1 cellular context compared by ENCODE assay signal in genomic region chr7:151083071-151083823, GRCh38.
TF ChIP-seq lines count a peak whose summit lies in the region.

TSS of gene TMUB1 (minus strand) at chr7:151083493. CDS start at chr7:151082563, 930 bp downstream.

TF ChIP-seq in HepG2, 621 proteins besides CTCF, POLR2A, EP300 and RAD21 (continued from another document and continues in another):
- no peak for TF ChIP-seq ZNF276 (CRISPR knock-in tag; IDR thresholded peaks at IDR 0.05; ENCODE audit: low read depth)
- TF ChIP-seq ARID4A (CRISPR knock-in tag; IDR thresholded peaks at IDR 0.05; ENCODE audit: borderline replicate concordance), result peak; percentile 81; the same call in 1 of the 2 replicates
- 0 out of 2 replicates have a peak, but pooled peaks have one; percentile 27 for TF ChIP-seq ARHGAP35 (CRISPR knock-in tag; IDR thresholded peaks at IDR 0.05; ENCODE audit: borderline replicate concordance)
- no peak for TF ChIP-seq ZNF747 (CRISPR knock-in tag; IDR thresholded peaks at IDR 0.05; ENCODE audit: borderline replicate concordance)
- TF ChIP-seq MEIS2 (CRISPR knock-in tag; IDR thresholded peaks at IDR 0.05), result 0 out of 2 replicates have a peak, but pooled peaks have one; percentile 56
- TF ChIP-seq NR2C2 (CRISPR knock-in tag; IDR thresholded peaks at IDR 0.05; ENCODE audit: borderline replicate concordance), result peak; percentile 85
- no peak for TF ChIP-seq ZNF503 (CRISPR knock-in tag; IDR thresholded peaks at IDR 0.05)
- TF ChIP-seq ZNF776 (CRISPR knock-in tag; IDR thresholded peaks at IDR 0.05), result 0 out of 2 replicates have a peak, but pooled peaks have one; percentile 48
- TF ChIP-seq ZNF296 (CRISPR knock-in tag; conservative IDR thresholded peaks at IDR 0.05), result no peak
- no peak for TF ChIP-seq ZNF446 (CRISPR knock-in tag; IDR thresholded peaks at IDR 0.05)
- TF ChIP-seq ZNF281 (CRISPR knock-in tag; IDR thresholded peaks at IDR 0.05; ENCODE audit: borderline replicate concordance), result 0 out of 2 replicates have a peak, but pooled peaks have one; percentile 43
- TF ChIP-seq ZNF350 (CRISPR knock-in tag; IDR thresholded peaks at IDR 0.05; ENCODE audit: borderline replicate concordance, low read depth), result 0 out of 2 replicates have a peak, but pooled peaks have one; percentile 22
- TF ChIP-seq FOXM1 (CRISPR knock-in tag; IDR thresholded peaks at IDR 0.05), result 0 out of 2 replicates have a peak, but pooled peaks have one; percentile 55
- TF ChIP-seq HNF1B (CRISPR knock-in tag; IDR thresholded peaks at IDR 0.05), result peak; percentile 64; the same call in 1 of the 2 replicates
- no peak for TF ChIP-seq SRF (IDR thresholded peaks at IDR 0.05; ENCODE audit: low read depth, low read length)
- peak; percentile 63; the same call in 1 of the 2 replicates for TF ChIP-seq ZNF232 (CRISPR knock-in tag; IDR thresholded peaks at IDR 0.05; ENCODE audit: borderline replicate concordance)
- TF ChIP-seq ZBTB25 (CRISPR knock-in tag; IDR thresholded peaks at IDR 0.05), result peak; percentile 59; the same call in 1 of the 2 replicates
- no peak for TF ChIP-seq SMAD9 (CRISPR knock-in tag; IDR thresholded peaks at IDR 0.05)
- peak; percentile 20; the same call in 1 of the 2 replicates for TF ChIP-seq ZNF770 (CRISPR knock-in tag; IDR thresholded peaks at IDR 0.05)
- TF ChIP-seq ZNF574 (CRISPR knock-in tag; IDR thresholded peaks at IDR 0.05), result peak; percentile 90
- no peak for TF ChIP-seq RELA (CRISPR knock-in tag; IDR thresholded peaks at IDR 0.05)
- peak; percentile 60 for TF ChIP-seq ZNF687 (CRISPR knock-in tag; IDR thresholded peaks at IDR 0.05)
- peak; percentile 8; the same call in 1 of the 2 replicates for TF ChIP-seq STAG1 (CRISPR knock-in tag; IDR thresholded peaks at IDR 0.05)
- no peak for TF ChIP-seq ZKSCAN1 (IDR thresholded peaks at IDR 0.05; ENCODE audit: low read length)
- no peak for TF ChIP-seq ZSCAN5A (CRISPR knock-in tag; IDR thresholded peaks at IDR 0.05; ENCODE audit: borderline replicate concordance)
